Comparison of ENCODE assay signal across 8 cellular contexts in genomic region chr18:8367217-8367988, GRCh38.
DNase-seq lines count a peak whose midpoint lies in the region; ATAC-seq and TF ChIP-seq lines count a peak whose summit lies in the region.

No MANE protein-coding gene starts in this region.

- ATAC-seq in GM18505 (IDR thresholded peaks at IDR 0.05; ENCODE audit: unreplicated experiment): peak; percentile 85
- peak; percentile 84 for ATAC-seq in body of pancreas
- ATAC-seq in GM19324 (IDR thresholded peaks at IDR 0.05; ENCODE audit: low FRiP score, unreplicated experiment): no peak

- H3K9me3 ChIP-seq in A673 (ENCODE audit: low read depth, low read length, poor library complexity, severe bottlenecking) (no peaks in the 10 kb centered on the region), body of pancreas (no peaks in the 10 kb centered on the region), spleen (no peaks in the 10 kb centered on the region)

- no peak for TF ChIP-seq POLR2A in GM18505 (IDR thresholded peaks at IDR 0.05; ENCODE audit: borderline replicate concordance, extremely low read depth, insufficient read depth, insufficient read length)
- TF ChIP-seq POLR2A in body of pancreas (IDR thresholded peaks at IDR 0.05): no peak
- TF ChIP-seq POLR2A in spleen (IDR thresholded peaks at IDR 0.05): no peak

- WGBS in body of pancreas, 2 donors: 3 to 6% methylated on average over 29 to 47 of the region's 47 CpGs
- 4 to 13% (median 7%) methylated on average over 40 to 47 of the region's 47 CpGs for WGBS in spleen, 5 donors

- CTCF ChIA-PET in A673 (lab: Charles Lee): no interaction called here

- H3K27ac ChIP-seq in A673 (ENCODE audit: low read depth, low read length, poor library complexity, severe bottlenecking): no peak overlapping the region
- H3K27ac ChIP-seq in body of pancreas: peak overlapping the region in 2 of 4 donors; percentile 42 to 48
- no peak overlapping the region for H3K27ac ChIP-seq in spleen

- H3K4me3 ChIP-seq in A673 (ENCODE audit: low read depth, low read length, poor library complexity, severe bottlenecking) (no peak overlapping the region), body of pancreas (no peak overlapping the region), spleen (peak overlapping the region; percentile 6 to 62 (median 28))

- no peaks in the 10 kb centered on the region for H3K4me1 ChIP-seq in A673 (ENCODE audit: insufficient read depth, low read length, poor library complexity, severe bottlenecking)
- H3K4me1 ChIP-seq in body of pancreas: peaks cover 17% of the 10 kb centered on the region
- peaks cover 0 to 12% (median 9%) of the 10 kb centered on the region in 6 donors for H3K4me1 ChIP-seq in spleen

- peaks cover 82% of the 10 kb centered on the region for H3K27me3 ChIP-seq in A673 (replicated peaks; ENCODE audit: insufficient read depth, low read depth, low read length, poor library complexity)
- no peaks in the 10 kb centered on the region for H3K27me3 ChIP-seq in body of pancreas
- peaks cover 0 to 47% (median 5%) of the 10 kb centered on the region in 7 donors for H3K27me3 ChIP-seq in spleen (replicated peaks in 1 of 7)

- DNase-seq in A673 (ENCODE audit: low spot score) (peak; percentile 7), NCI-H510A treated with DMSO at 0.1 percent for 48 hours (lab: John Stamatoyannopoulos, UW) (peak; percentile 92), body of pancreas (peak; percentile 53 to 76 (median 64)), iPS-NIHi7 (ENCODE audit: extremely low spot score) (peak; percentile 82), spleen (peak; percentile 81), HuH-7.5 (ENCODE audit: low spot score) (no peak)

- TF ChIP-seq CTCF in A673 (conservative IDR thresholded peaks at IDR 0.05; ENCODE audit: low read depth, low read length): peak; percentile 53
- peak; percentile 55 to 71 (median 60) for TF ChIP-seq CTCF in body of pancreas (IDR thresholded peaks at IDR 0.05)
- TF ChIP-seq CTCF in spleen (IDR thresholded peaks at IDR 0.05 in 8 of 11, conservative IDR thresholded peaks at IDR 0.05 in 3 of 11): peak in 8 of 11 experiments; percentile 21 to 61 (median 46)

- POLR2A ChIA-PET in A673 (lab: Charles Lee; ENCODE audit: low non-redundant PET): no interaction called here

- BruUV-seq in A673 (replicated peaks; lab: Mats Ljungman, UMichigan): no TSS peak

- intact Hi-C loops in A673 (cut with micrococcal nuclease; ENCODE audit: unreplicated experiment) (no loop called here), body of pancreas (cut with DNase I) (no loop called here), spleen (cut with DNase I; ENCODE audit: low total_unique reads) (no loop called here)

- H3K36me3 ChIP-seq in A673 (ENCODE audit: insufficient read depth, low read length, poor library complexity, severe bottlenecking) (no peaks in the 10 kb centered on the region), body of pancreas (replicated peaks in 1 of 2; ENCODE audit: insufficient read depth in 1 of 2, low read depth in 2 of 2) (no peaks in the 10 kb centered on the region), spleen (no peaks in the 10 kb centered on the region)

Comparison
In these comparisons a context has a peak if more than half of its experiments do, and no peak if none do; other contexts are left out.
1. H3K4me3 ChIP-seq: peak in spleen (8 of 8); none in A673 (single experiment) and body of pancreas (0 of 2).
2. Peak in every context shown above with its lines, with median percentiles within 50 percentile points of each other: CTCF ChIP-seq.